ENCODE assay signal across 21 cellular contexts in the genomic region with DNA sequence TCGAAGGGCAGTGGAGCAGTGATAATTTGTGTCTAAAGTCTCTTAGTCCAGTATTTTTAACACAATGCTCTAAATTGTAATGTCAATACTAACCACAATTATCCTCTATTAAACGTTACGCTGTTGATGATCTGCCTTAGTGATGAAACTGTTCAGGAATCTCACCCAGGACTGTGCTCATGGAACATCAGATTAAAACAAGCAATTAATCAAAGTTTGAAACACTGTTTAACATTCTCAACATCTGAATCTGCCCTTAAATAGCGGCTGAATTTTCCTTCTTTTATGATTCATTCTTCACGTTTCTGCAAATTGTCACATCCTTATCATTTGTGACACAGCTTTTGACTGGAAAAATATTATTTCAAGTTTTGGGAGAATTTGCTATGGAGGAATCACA.
"Had no signal": no experiment of that assay in that cellular context is flagged by ENCODE, and none has a peak within 500 bp of the region (broad histone marks: within the 10 kb centered on the region; RNA-seq: fewer than 3 reads in every experiment).

No MANE protein-coding gene starts in this region.

- H3K36me3 ChIP-seq: adrenal gland, ascending aorta, left ventricle myocardium inferior, neural progenitor cell, right lobe of liver, stomach, suprapubic skin, transverse colon had no signal

- H2AFZ ChIP-seq: neural progenitor cell had no signal

- H3K27me3 ChIP-seq: adrenal gland, ascending aorta, neural progenitor cell, right lobe of liver, stomach, suprapubic skin, transverse colon had no signal

- H3K4me3 ChIP-seq: adrenal gland, ascending aorta, left ventricle myocardium inferior, neural progenitor cell, right lobe of liver, skin epidermis, stomach, suprapubic skin, transverse colon had no signal

- H3K9ac ChIP-seq: neural progenitor cell had no signal

- H3K27ac ChIP-seq: adrenal gland, ascending aorta, left ventricle myocardium inferior, neural progenitor cell, right lobe of liver, skin epidermis, stomach, suprapubic skin, transverse colon had no signal

- DNase-seq: activated CD4-positive, alpha-beta T cell treated with anti-CD3 and anti-CD28 coated beads for 1 hour; activated CD4-positive, alpha-beta T cell treated with anti-CD3 and anti-CD28 coated beads, Interleukin-2, amount 50 U/mL, for 1 hour; activated naive CD4-positive, alpha-beta T cell; activated T-cell treated with anti-CD3 and anti-CD28 coated beads, Interleukin-2, amount 50 U/mL, for 1 hour; adrenal gland; central memory CD4-positive, alpha-beta T cell; effector memory CD4-positive, alpha-beta T cell; glutamatergic neuron; hippocampal formation; kidney glomerular epithelial cell; left ventricle myocardium inferior; naive thymus-derived CD8-positive, alpha-beta T cell; posterior cingulate gyrus; right lobe of liver; stimulated activated CD4-positive, alpha-beta T cell treated with anti-CD3 and anti-CD28 coated beads, Interleukin-2, amount 100 ng/mL, for 24 hours; stomach; transverse colon had no signal

- H3K9me3 ChIP-seq: adrenal gland, ascending aorta, left ventricle myocardium inferior, right lobe of liver, stomach, suprapubic skin, transverse colon had no signal

- H3K4me1 ChIP-seq: adrenal gland, ascending aorta, left ventricle myocardium inferior, right lobe of liver, stomach, suprapubic skin, transverse colon had no signal

- H3K4me2 ChIP-seq: neural progenitor cell had no signal
